ENCODE assay signal across 10 cellular contexts in genomic region chr1:9655127-9655723, GRCh38. TPM values are rescaled to one million over a fixed set of nuclear protein-coding genes. Genes with fewer than 3 reads are reported as not detected.
DNase-seq lines count a peak whose midpoint lies in the region; ATAC-seq and TF ChIP-seq lines count a peak whose summit lies in the region.
"Had no signal": no experiment of that assay in that cellular context is flagged by ENCODE, and none has a peak within 500 bp of the region (broad histone marks: within the 10 kb centered on the region; RNA-seq: fewer than 3 reads in every experiment).

No MANE protein-coding gene starts in this region.

- POLR2A ChIA-PET in OCI-LY7 (lab: Charles Lee): interaction anchor here (0.6 to 1.7 kb wide), 7 partner anchors 26 to 1720 kb away, joined by 3 to 7 read pairs (median 3); no protein-coding TSS in a partner anchor

- H2AFZ ChIP-seq in OCI-LY7 (ENCODE audit: low read length): peak overlapping the region; percentile 57; the same call in 1 of the 2 replicates

- no TSS peak for BruUV-seq in OCI-LY7 (replicated peaks; lab: Mats Ljungman, UMichigan)

- no peaks in the 10 kb centered on the region for H3K9me2 ChIP-seq in OCI-LY7 (ENCODE audit: insufficient read depth, low read length)

- H3K4me2 ChIP-seq in OCI-LY7 (ENCODE audit: low read length): peak overlapping the region; percentile 86

- peaks cover 79% of the 10 kb centered on the region for H3K4me1 Mint-ChIP-seq in activated T-cell treated with anti-CD3 and anti-CD28 coated beads, Interleukin-2, amount 50 U/mL, for 72 hours (ENCODE audit: low read depth)
- H3K4me1 Mint-ChIP-seq in neural crest cell: peaks cover 8% of the 10 kb centered on the region

- H3K36me3 ChIP-seq in OCI-LY7 (ENCODE audit: insufficient read depth, low read length): no peaks in the 10 kb centered on the region

- no peaks in the 10 kb centered on the region for H3K79me2 ChIP-seq in OCI-LY7 (ENCODE audit: insufficient read depth, low read depth, low read length)

- peak overlapping the region; percentile 88 to 99 for H3K4me3 Mint-ChIP-seq in activated T-cell treated with anti-CD3 and anti-CD28 coated beads, Interleukin-2, amount 50 U/mL, for 72 hours
- H3K4me3 Mint-ChIP-seq in neural crest cell: no peak overlapping the region

- peaks cover 51% of the 10 kb centered on the region for H3K4me1 ChIP-seq in OCI-LY7 (ENCODE audit: insufficient read depth, low read length, poor library complexity, severe bottlenecking)

- CTCF ChIA-PET in OCI-LY7 (lab: Charles Lee; ENCODE audit: unreplicated experiment): interaction anchor here (0.8 to 1.1 kb wide), 2 partner anchors 29 to 31 kb away, joined by 3 read pairs; no protein-coding TSS in a partner anchor

- peak overlapping the region; percentile 99 for H3K27ac Mint-ChIP-seq in activated T-cell treated with anti-CD3 and anti-CD28 coated beads, Interleukin-2, amount 50 U/mL, for 72 hours
- peak overlapping the region; percentile 16 for H3K27ac Mint-ChIP-seq in neural crest cell (ENCODE audit: unreplicated experiment)

- H3K27ac ChIP-seq in OCI-LY7 (ENCODE audit: low read depth, low read length, poor library complexity, severe bottlenecking): peak overlapping the region; percentile 36
- H3K27ac ChIP-seq: RWPE1 had no signal

- no peaks in the 10 kb centered on the region for H4K20me1 ChIP-seq in OCI-LY7 (ENCODE audit: insufficient read depth, low read length)

- ATAC-seq in activated T-cell treated with anti-CD3 and anti-CD28 coated beads, Interleukin-2, amount 50 U/mL, for 72 hours (replicated peaks in 1 of 2): peak; percentile 63 to 64
- ATAC-seq in GM19328 (IDR thresholded peaks at IDR 0.05; ENCODE audit: unreplicated experiment): no peak
- no peak for ATAC-seq in GM19395 (IDR thresholded peaks at IDR 0.05; ENCODE audit: unreplicated experiment)
- ATAC-seq in HG02571 (IDR thresholded peaks at IDR 0.05; ENCODE audit: unreplicated experiment): no peak
- ATAC-seq: right cardiac atrium had no signal

- peaks cover 8 to 10% of the 10 kb centered on the region in 2 donors for H3K36me3 Mint-ChIP-seq in activated T-cell treated with anti-CD3 and anti-CD28 coated beads, Interleukin-2, amount 50 U/mL, for 72 hours (ENCODE audit: insufficient read depth in 2 of 2)
- H3K36me3 Mint-ChIP-seq in neural crest cell (ENCODE audit: low read depth): no peaks in the 10 kb centered on the region

- intact Hi-C loops in OCI-LY7 (cut with micrococcal nuclease; ENCODE audit: unreplicated experiment): loop anchor here (2.0 kb wide), 2 partner anchors 32 to 62 kb away; no protein-coding TSS in a partner anchor

- H3K27me3 Mint-ChIP-seq in activated T-cell treated with anti-CD3 and anti-CD28 coated beads, Interleukin-2, amount 50 U/mL, for 72 hours (ENCODE audit: low read depth): no peaks in the 10 kb centered on the region
- H3K27me3 Mint-ChIP-seq in neural crest cell (ENCODE audit: low read depth): peaks cover 52% of the 10 kb centered on the region

- H3K4me3 ChIP-seq in OCI-LY7 (ENCODE audit: low read depth, low read length, poor library complexity, severe bottlenecking): no peak overlapping the region

- H3K9me3 Mint-ChIP-seq in activated T-cell treated with anti-CD3 and anti-CD28 coated beads, Interleukin-2, amount 50 U/mL, for 72 hours: no peaks in the 10 kb centered on the region
- no peaks in the 10 kb centered on the region for H3K9me3 Mint-ChIP-seq in neural crest cell

- no peaks in the 10 kb centered on the region for H3K9me3 ChIP-seq in OCI-LY7 (ENCODE audit: low read length)

- TF ChIP-seq CTCF in OCI-LY7 (conservative IDR thresholded peaks at IDR 0.05; ENCODE audit: low read length): no peak
- no peak for TF ChIP-seq CTCF in neural crest cell (conservative IDR thresholded peaks at IDR 0.05)

- peak; percentile 51 for DNase-seq in GF-D8 (lab: John Stamatoyannopoulos, UW)
- DNase-seq in OCI-LY7 (ENCODE audit: low spot score): peak; percentile 49
- DNase-seq in activated T-cell treated with anti-CD3 and anti-CD28 coated beads, Interleukin-2, amount 50 U/mL, for 72 hours: peak; percentile 70 to 77
- DNase-seq in neural crest cell (ENCODE audit: low read depth, low spot score): no peak
- DNase-seq in DMS153 (lab: John Stamatoyannopoulos, UW): no peak
- DNase-seq: right cardiac atrium had no signal

RNA-seq across cellular contexts. Expression of gene PIK3CD, which starts 3.7 kb away (rescaled TPM):
- total RNA-seq in OCI-LY7 (2014; rRNA removed; shearing (Covaris generic)): 7.5 and 13.6 TPM in 2 replicates
- total RNA-seq in OCI-LY7 (2022): 37.1 and 44.1 TPM in 2 replicates
- 100 to 1,000 TPM; 149 to 162 TPM for total RNA-seq in activated T-cell treated with anti-CD3 and anti-CD28 coated beads, Interleukin-2, amount 50 U/mL, for 72 hours
- total RNA-seq in neural crest cell: 1.2 and 1.9 TPM in 2 replicates

Comparison
In these comparisons a context has a peak if more than half of its experiments do, and no peak if none do; other contexts are left out.
1. DNase-seq: peak in GF-D8 (single experiment), OCI-LY7 (single experiment) and activated T-cell treated with anti-CD3 and anti-CD28 coated beads, Interleukin-2, amount 50 U/mL, for 72 hours (2 of 2); none in neural crest cell (single experiment) and DMS153 (single experiment).
2. ATAC-seq: peak in activated T-cell treated with anti-CD3 and anti-CD28 coated beads, Interleukin-2, amount 50 U/mL, for 72 hours (2 of 2); none in GM19328 (single experiment), GM19395 (single experiment) and HG02571 (single experiment).